ENCODE assay signal across 27 cellular contexts in genomic region chr2:173500953-173501352, GRCh38.
"Had no signal": no experiment of that assay in that cellular context is flagged by ENCODE, and none has a peak within 500 bp of the region (broad histone marks: within the 10 kb centered on the region; RNA-seq: fewer than 3 reads in every experiment).

No MANE protein-coding gene starts in this region.

- H3K27me3 ChIP-seq: stomach, suprapubic skin, testis, thyroid gland, tibial artery, tibial nerve, transverse colon, upper lobe of left lung, upper lobe of right lung, uterus, vagina had no signal

- H3K4me3 ChIP-seq: stomach, suprapubic skin, testis, thoracic aorta, thyroid gland, tibial artery, tibial nerve, transverse colon, upper lobe of left lung, upper lobe of right lung, uterus, vagina had no signal

- H3K36me3 ChIP-seq: stomach, suprapubic skin, thoracic aorta, thyroid gland, tibial artery, tibial nerve, transverse colon, upper lobe of left lung, upper lobe of right lung, uterus, vagina had no signal

- FAIRE-seq: urothelium cell line had no signal

- DNase-seq: stimulated activated CD4-positive, alpha-beta T cell treated with anti-CD3 and anti-CD28 coated beads, Interleukin-2, amount 100 ng/mL, for 48 hours; stimulated activated CD4-positive, alpha-beta T cell treated with anti-CD3 and anti-CD28 coated beads, Interleukin-4, amount 100 ng/mL, for 1 hour; stimulated activated CD4-positive, alpha-beta T cell treated with anti-CD3 and anti-CD28 coated beads, Interleukin-4, amount 100 ng/mL, for 24 hours; stimulated activated CD4-positive, alpha-beta T cell treated with anti-CD3 and anti-CD28 coated beads, Interleukin-4, amount 100 ng/mL, for 4 hours; stimulated activated CD8-positive, alpha-beta memory T cell treated with anti-CD3 and anti-CD28 coated beads, Interleukin-4, amount 100 ng/mL, for 48 hours; stimulated activated naive B cell treated with anti-CD40 and anti-IgM and Interleukin-4, amounts not matched to agents 10 μg/mL and 1 μg/mL and 100 μg/mL, for 72 hours; stimulated activated naive CD4-positive, alpha-beta T cell; stimulated activated naive CD4-positive, alpha-beta T cell treated with Interleukin-2 at 50 U/mL for 16 hours; stimulated activated naive CD8-positive, alpha-beta T cell treated with anti-CD3 and anti-CD28 coated beads, Interleukin-15, amount 100 ng/mL, for 72 hours; stimulated activated naive CD8-positive, alpha-beta T cell treated with anti-CD3 and anti-CD28 coated beads, Interleukin-15, Interleukin-2, amounts not matched to agents 100 U/mL and 50 U/mL, for 24 hours; stomach; substantia nigra; testis; thyroid gland; tibial artery; transverse colon; trophoblast cell; upper lobe of left lung; upper lobe of right lung; uterus had no signal

- H3K9me3 ChIP-seq: suprapubic skin, testis, thoracic aorta, thyroid gland, tibial artery, upper lobe of right lung, uterus, vagina had no signal

- ATAC-seq: stimulated activated effector memory CD8-positive, alpha-beta T cell treated with anti-CD3 and anti-CD28 coated beads, Interleukin-12 subunit alpha, Interleukin-12 subunit beta, amount 100 ng/mL, for 72 hours; stimulated activated memory B cell treated with anti-CD40 and anti-IgM and Interleukin-4, amounts not matched to agents 10 μg/mL and 1 μg/mL and 100 μg/mL, for 72 hours; stimulated activated naive B cell treated with anti-CD40 and anti-IgM and Interleukin-4, amounts not matched to agents 10 μg/mL and 1 μg/mL and 100 μg/mL, for 72 hours; stimulated activated naive CD8-positive, alpha-beta T cell treated with anti-CD3 and anti-CD28 coated beads, Interleukin-15, amount 100 ng/mL, for 72 hours; stimulated activated naive CD8-positive, alpha-beta T cell treated with anti-CD3 and anti-CD28 coated beads, Interleukin-15, Interleukin-2, amounts not matched to agents 100 U/mL and 50 U/mL, for 24 hours; upper lobe of right lung had no signal

- H3K27ac ChIP-seq: stomach, suprapubic skin, testis, thoracic aorta, thyroid gland, tibial artery, tibial nerve, transverse colon, upper lobe of left lung, upper lobe of right lung, uterus, vagina had no signal

- H3K4me1 ChIP-seq: stomach, suprapubic skin, testis, thyroid gland, tibial artery, tibial nerve, transverse colon, upper lobe of left lung, upper lobe of right lung, uterus had no signal
